8 cellular contexts compared by ENCODE assay signal in the genomic region with DNA sequence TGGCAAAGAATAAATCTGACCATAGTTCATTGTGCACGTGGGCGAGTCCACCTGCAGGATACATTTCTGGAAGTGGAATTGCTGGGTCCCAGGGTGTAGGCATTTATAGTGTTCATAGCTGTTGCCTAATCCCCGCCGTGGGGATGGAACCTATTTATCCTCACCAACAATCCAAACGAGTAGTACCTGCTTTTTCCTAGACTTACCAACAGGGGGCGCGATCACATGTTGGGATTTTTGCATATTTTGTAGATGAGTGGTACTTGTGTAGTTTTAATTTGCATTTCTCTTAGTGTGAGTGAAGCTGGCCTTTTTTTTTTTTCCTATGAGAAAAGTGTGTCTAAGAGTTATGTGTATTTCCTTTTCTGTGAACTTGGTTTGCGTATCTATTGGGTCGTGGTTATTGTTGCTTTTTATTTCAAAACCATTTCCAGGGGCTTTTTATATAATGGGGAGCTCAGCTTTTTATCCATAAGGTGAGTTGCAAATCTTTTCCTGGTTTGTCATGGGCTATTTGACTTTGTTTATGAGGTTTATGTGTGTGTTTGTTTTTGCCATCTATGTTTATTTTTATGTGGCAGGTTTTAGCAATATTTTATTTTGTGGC.
DNase-seq lines count a peak whose midpoint lies in the region; ATAC-seq and TF ChIP-seq lines count a peak whose summit lies in the region.

No MANE protein-coding gene starts in this region.

- H3K4me3 Mint-ChIP-seq in CD14-positive monocyte (no peak overlapping the region), nephron progenitor cell (no peak overlapping the region)

- no TSS peak for BruUV-seq in PC-3 (replicated peaks; lab: Mats Ljungman, UMichigan)

- no peak for TF ChIP-seq EP300 in esophagus muscularis mucosa (IDR thresholded peaks at IDR 0.05)
- TF ChIP-seq EP300 in stomach (IDR thresholded peaks at IDR 0.05): no peak

- H3K36me3 ChIP-seq in PC-3 (ENCODE audit: low read depth, low read length) (no peaks in the 10 kb centered on the region), esophagus muscularis mucosa (no peaks in the 10 kb centered on the region), stomach (no peaks in the 10 kb centered on the region)

- intact Hi-C loops in CD14-positive monocyte (cut with micrococcal nuclease) (loop anchor here in 1 of 2 donors (5.0 kb wide), 1 partner anchor 77 kb away; no protein-coding TSS in a partner anchor), PC-3 (cut with micrococcal nuclease) (loop anchor here (1.0 to 5.0 kb wide), 6 partner anchors 47 to 127 kb away; a partner anchor contains a TSS), esophagus muscularis mucosa (cut with DNase I) (loop anchor here (5.0 kb wide), 1 partner anchor 77 kb away; no protein-coding TSS in a partner anchor), stomach (cut with DNase I; ENCODE audit: low total_unique reads) (no loop called here)

- H4K20me1 ChIP-seq in PC-3 (ENCODE audit: low read length): no peaks in the 10 kb centered on the region

- H3K9me3 Mint-ChIP-seq in CD14-positive monocyte: no peaks in the 10 kb centered on the region
- peaks cover 9% of the 10 kb centered on the region for H3K9me3 Mint-ChIP-seq in nephron progenitor cell

- no peaks in the 10 kb centered on the region for H3K36me3 Mint-ChIP-seq in CD14-positive monocyte
- H3K36me3 Mint-ChIP-seq in nephron progenitor cell (ENCODE audit: low read depth): no peaks in the 10 kb centered on the region

- H3K4me3 ChIP-seq in PC-3 (ENCODE audit: low read length) (no peak overlapping the region), esophagus muscularis mucosa (no peak overlapping the region), stomach (no peak overlapping the region)

- no peaks in the 10 kb centered on the region for H3F3A ChIP-seq in PC-3 (ENCODE audit: low read length, unreplicated experiment)

- POLR2A ChIA-PET in PC-3 (lab: Charles Lee; ENCODE audit: unreplicated experiment): no interaction called here

- ATAC-seq in HG02885 (IDR thresholded peaks at IDR 0.05; ENCODE audit: poor library complexity, unreplicated experiment): peak; percentile 38
- ATAC-seq in PC-3: peak; percentile 67
- ATAC-seq in HG03520 (IDR thresholded peaks at IDR 0.05; ENCODE audit: unreplicated experiment): no peak

- H3K9me2 ChIP-seq in PC-3 (replicated peaks; ENCODE audit: low read length): no peaks in the 10 kb centered on the region

- H3K4me1 ChIP-seq in PC-3 (ENCODE audit: insufficient read depth, low read length) (peaks cover 4% of the 10 kb centered on the region), esophagus muscularis mucosa (no peaks in the 10 kb centered on the region), stomach (peaks cover 0 to 9% (median 0%) of the 10 kb centered on the region in 4 donors)

- H3K27ac Mint-ChIP-seq in CD14-positive monocyte (no peak overlapping the region), nephron progenitor cell (peak overlapping the region; percentile 36)

- peaks cover 4% of the 10 kb centered on the region for H3K4me1 Mint-ChIP-seq in CD14-positive monocyte
- H3K4me1 Mint-ChIP-seq in nephron progenitor cell: peaks cover 92% of the 10 kb centered on the region

- H3K79me2 ChIP-seq in PC-3 (ENCODE audit: low read length): no peaks in the 10 kb centered on the region

- DNase-seq in CD14-positive monocyte (ENCODE audit: low spot score) (no peak), PC-3 (peak; percentile 90), activated T-cell treated with anti-CD3 and anti-CD28 coated beads for 48 hours (ENCODE audit: low read depth) (peak; percentile 49), esophagus muscularis mucosa (ENCODE audit: extremely low spot score) (no peak), nephron progenitor cell (peak; percentile 34), stomach (peak; percentile 64)

- H3K27ac ChIP-seq in PC-3 (ENCODE audit: low read length) (no peak overlapping the region), esophagus muscularis mucosa (replicated peaks in 1 of 4) (no peak overlapping the region), stomach (no peak overlapping the region)

- peak overlapping the region; percentile 15; the same call in 1 of the 2 replicates for H3K4me2 ChIP-seq in PC-3 (ENCODE audit: low read length)

- H3K27me3 Mint-ChIP-seq in CD14-positive monocyte (ENCODE audit: low read depth in 3 of 3) (peaks cover 2 to 9% (median 3%) of the 10 kb centered on the region in 3 donors), nephron progenitor cell (ENCODE audit: low read depth, poor library complexity) (peaks cover 4% of the 10 kb centered on the region)

- TF ChIP-seq POLR2A in esophagus muscularis mucosa (IDR thresholded peaks at IDR 0.05; ENCODE audit: low read depth): no peak
- TF ChIP-seq POLR2A in stomach (IDR thresholded peaks at IDR 0.05): no peak

- H3K9ac ChIP-seq in PC-3 (ENCODE audit: low read length): no peak overlapping the region

- H2AFZ ChIP-seq in PC-3 (ENCODE audit: low read length): no peak overlapping the region

- H3K9me3 ChIP-seq in PC-3 (ENCODE audit: low read length) (no peaks in the 10 kb centered on the region), esophagus muscularis mucosa (no peaks in the 10 kb centered on the region), stomach (no peaks in the 10 kb centered on the region)

- no peaks in the 10 kb centered on the region for H3K27me3 ChIP-seq in PC-3 (ENCODE audit: low read length)
- peaks cover 0 to 38% (median 0%) of the 10 kb centered on the region in 4 donors for H3K27me3 ChIP-seq in esophagus muscularis mucosa
- H3K27me3 ChIP-seq in stomach: peaks cover 0 to 36% (median 1%) of the 10 kb centered on the region in 3 donors

- CTCF ChIA-PET in PC-3 (lab: Charles Lee): interaction anchor here (0.6 to 1.2 kb wide), 6 partner anchors 57 to 127 kb away, joined by 3 to 8 read pairs (median 6); a partner anchor contains a TSS

- WGBS in esophagus muscularis mucosa: 38% methylated on average over 9 of the region's 9 CpGs
- WGBS in stomach, 5 donors: 16 to 25% (median 21%) methylated on average over 9 of the region's 9 CpGs

- TF ChIP-seq CTCF in CD14-positive monocyte (IDR thresholded peaks at IDR 0.05): peak; percentile 89
- TF ChIP-seq CTCF in PC-3 (conservative IDR thresholded peaks at IDR 0.05; ENCODE audit: low read depth, low read length): peak; percentile 96
- peak; percentile 70 to 75 (median 72) for TF ChIP-seq CTCF in esophagus muscularis mucosa (IDR thresholded peaks at IDR 0.05)
- TF ChIP-seq CTCF in nephron progenitor cell (IDR thresholded peaks at IDR 0.05): peak; percentile 57
- peak in 5 of 7 experiments; percentile 68 to 81 (median 73) for TF ChIP-seq CTCF in stomach (IDR thresholded peaks at IDR 0.05)

Comparison
In these comparisons a context has a peak if more than half of its experiments do, and no peak if none do; other contexts are left out.
1. DNase-seq: peak in PC-3 (single experiment), activated T-cell treated with anti-CD3 and anti-CD28 coated beads for 48 hours (single experiment), nephron progenitor cell (single experiment) and stomach (single experiment); none in CD14-positive monocyte (single experiment) and esophagus muscularis mucosa (single experiment).
2. Peak in every context shown above with its lines, with median percentiles within 50 percentile points of each other: CTCF ChIP-seq.